In genomic region chr2:173427887-173428683, GRCh38 we compare ENCODE assay signal across 1 cellular context.
TF ChIP-seq lines count a peak whose summit lies in the region.

No MANE protein-coding gene starts in this region.

TF ChIP-seq in IMR-90, 13 proteins besides CTCF, POLR2A, EP300 and RAD21 (continued from another document):
- TF ChIP-seq USF2 (IDR thresholded peaks at IDR 0.05; ENCODE audit: low read depth, low read length), result no peak
- TF ChIP-seq ELK1 (IDR thresholded peaks at IDR 0.05; ENCODE audit: borderline replicate concordance, low read depth, low read length), result no peak
- TF ChIP-seq RFX5 (IDR thresholded peaks at IDR 0.05; ENCODE audit: low read depth, low read length), result no peak
- TF ChIP-seq MAFK (IDR thresholded peaks at IDR 0.05; ENCODE audit: low read depth, low read length), result no peak
- TF ChIP-seq FOS (IDR thresholded peaks at IDR 0.05; ENCODE audit: low read depth, low read length), result no peak
- TF ChIP-seq RCOR1 (IDR thresholded peaks at IDR 0.05; ENCODE audit: insufficient replicate concordance, low read length), result no peak
- no peak for TF ChIP-seq MAZ (IDR thresholded peaks at IDR 0.05; ENCODE audit: borderline replicate concordance, low read depth, low read length)
- no peak for TF ChIP-seq MXI1 (IDR thresholded peaks at IDR 0.05; ENCODE audit: borderline replicate concordance, low read depth, low read length)
- no peak for TF ChIP-seq NFE2L2 (IDR thresholded peaks at IDR 0.05; ENCODE audit: low read depth, low read length)
- TF ChIP-seq CEBPB (IDR thresholded peaks at IDR 0.05; ENCODE audit: low read depth, low read length), result no peak
- no peak for TF ChIP-seq BHLHE40 (IDR thresholded peaks at IDR 0.05; ENCODE audit: low read depth, low read length)
